Comparison of ENCODE assay signal across 10 cellular contexts in the genomic region with DNA sequence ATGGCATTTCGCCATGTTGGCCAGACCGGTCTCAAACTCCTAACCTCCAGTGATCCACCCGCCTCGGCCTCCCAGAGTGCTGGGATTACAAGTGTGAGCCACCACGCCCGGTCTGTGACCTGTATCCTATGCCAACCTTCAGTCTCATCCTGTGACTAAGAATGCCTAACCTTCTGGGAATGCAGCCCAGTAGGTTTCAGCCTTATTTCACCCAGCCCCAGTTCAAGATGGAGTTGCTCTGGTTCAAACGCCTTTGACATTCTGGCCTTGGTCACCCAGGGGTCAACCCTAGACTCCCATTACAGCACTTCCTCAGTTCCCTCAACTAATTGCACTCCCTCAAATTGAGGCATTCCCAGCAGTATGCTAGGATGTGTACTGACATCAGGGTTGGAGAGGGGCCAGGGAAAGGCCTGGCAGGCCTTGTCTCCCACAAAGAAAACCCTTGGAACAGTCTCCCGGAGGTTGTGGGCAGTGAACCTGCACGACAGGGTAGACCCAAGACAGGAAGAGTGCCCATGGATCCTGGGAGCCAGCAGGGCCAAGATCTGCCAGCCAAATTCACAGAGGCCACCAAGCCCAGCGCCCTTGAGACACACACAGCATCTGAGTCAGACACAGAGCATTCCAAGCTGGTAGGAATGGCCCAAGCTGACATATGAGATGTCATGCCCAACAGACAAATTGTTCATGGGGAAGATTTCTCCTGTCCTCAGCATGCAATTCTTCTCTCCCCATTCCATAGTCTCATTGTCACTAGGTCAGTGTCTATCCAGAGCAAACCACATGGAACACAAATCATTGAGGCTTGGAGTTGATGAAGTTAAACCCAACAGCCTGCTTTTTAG. TPM values are rescaled to one million over a fixed set of nuclear protein-coding genes. Genes with fewer than 3 reads are reported as not detected.
DNase-seq lines count a peak whose midpoint lies in the region; ATAC-seq, FAIRE-seq and TF ChIP-seq lines count a peak whose summit lies in the region.
"Had no signal": no experiment of that assay in that cellular context is flagged by ENCODE, and none has a peak within 500 bp of the region (broad histone marks: within the 10 kb centered on the region; RNA-seq: fewer than 3 reads in every experiment).

No MANE protein-coding gene starts in this region.

- H3K4me3 ChIP-seq in pancreas, result no peak overlapping the region

- no peaks in the 10 kb centered on the region for H3K36me3 ChIP-seq in pancreas

- H3K27ac ChIP-seq in C4-2B (peak overlapping the region; percentile 3; the same call in 1 of the 2 replicates), pancreas (no peak overlapping the region)

- 72 to 76% methylated on average over 8 to 10 of the region's 10 CpGs for whole genome bisulfite sequencing in pancreas, 2 donors

- H3K9me3 ChIP-seq in pancreas, result no peaks in the 10 kb centered on the region

- ATAC-seq in pancreas (peak in 3 of 4 donors; percentile 19 to 57 (median 36)), GM19395 (IDR thresholded peaks at IDR 0.05; ENCODE audit: unreplicated experiment) (no peak)
- ATAC-seq in stimulated activated naive CD8-positive, alpha-beta T cell treated with anti-CD3 and anti-CD28 coated beads, Interleukin-15, Interleukin-2, amounts not matched to agents 100 U/mL and 50 U/mL, for 24 hours, result no peak

- no peak for TF ChIP-seq CTCF in C4-2B (conservative IDR thresholded peaks at IDR 0.05)
- TF ChIP-seq CTCF in pancreas (IDR thresholded peaks at IDR 0.05), result no peak

- no peak for FAIRE-seq in pancreas (lab: Jason Lieb, UNC)

- no peaks in the 10 kb centered on the region for H3K27me3 ChIP-seq in pancreas

- no peaks in the 10 kb centered on the region for H3K4me1 ChIP-seq in pancreas

- intact Hi-C loops in pancreas (cut with DNase I), result no loop called here

- peak; percentile 96 for DNase-seq in RPMI7951 (ENCODE audit: low read depth)
- DNase-seq in fibroblast of gingiva (ENCODE audit: low read depth), result peak; percentile 85
- DNase-seq in pancreas, result no peak
- no peak for DNase-seq in stimulated activated naive CD8-positive, alpha-beta T cell treated with anti-CD3 and anti-CD28 coated beads, Interleukin-15, Interleukin-2, amounts not matched to agents 100 U/mL and 50 U/mL, for 24 hours
- no peak for DNase-seq in SHP77 (lab: John Stamatoyannopoulos, UW)
- no peak for DNase-seq in COR-L47 (lab: John Stamatoyannopoulos, UW)
- DNase-seq: NCI-H1694; stimulated activated CD4-positive, alpha-beta T cell treated with anti-CD3 and anti-CD28 coated beads, Interleukin-2, amount 100 ng/mL, for 48 hours had no signal

RNA-seq across cellular contexts. Expression of a gene that starts 24.9 kb away (rescaled TPM):
- 27.5 and 28.1 TPM in 2 replicates for total RNA-seq in RPMI7951 (2014; rRNA removed; shearing (Covaris generic))
- 10 to 100 TPM in 1 of 6 donors, 1 to 10 TPM in 5; 4.5 to 10.3 (median 7.0) TPM for total RNA-seq in pancreas
- polyA plus RNA-seq in pancreas, result 1 to 10 TPM; 3.5 to 6.5 TPM

Comparison
In these comparisons a context has a peak if more than half of its experiments do, and no peak if none do; other contexts are left out.
1. DNase-seq: peak in RPMI7951 (single experiment) and fibroblast of gingiva (single experiment); none in pancreas (0 of 6), stimulated activated naive CD8-positive, alpha-beta T cell treated with anti-CD3 and anti-CD28 coated beads, Interleukin-15, Interleukin-2, amounts not matched to agents 100 U/mL and 50 U/mL, for 24 hours (single experiment), SHP77 (0 of 2) and COR-L47 (single experiment).
2. ATAC-seq: peak in pancreas (3 of 4); none in GM19395 (single experiment) and stimulated activated naive CD8-positive, alpha-beta T cell treated with anti-CD3 and anti-CD28 coated beads, Interleukin-15, Interleukin-2, amounts not matched to agents 100 U/mL and 50 U/mL, for 24 hours (single experiment).